Comparison of ENCODE assay signal across 25 cellular contexts in genomic region chr20:33472868-33473267, GRCh38.
"Had no signal": no experiment of that assay in that cellular context is flagged by ENCODE, and none has a peak within 500 bp of the region (broad histone marks: within the 10 kb centered on the region; RNA-seq: fewer than 3 reads in every experiment).

No MANE protein-coding gene starts in this region.

- H3K4me3 Mint-ChIP-seq: activated CD4-positive, alpha-beta T cell treated with anti-CD3 and anti-CD28 coated beads for 36 hours; activated CD4-positive, alpha-beta T cell treated with anti-CD3 and anti-CD28 coated beads, Interleukin-2, amount 10 ng/mL, durations not matched to agents 7 days and 5 days; activated CD8-positive, alpha-beta T cell treated with anti-CD3 and anti-CD28 coated beads, Interleukin-2, amount 10 ng/mL, durations not matched to agents 7 days and 5 days; activated naive CD4-positive, alpha-beta T cell treated with anti-CD3 and anti-CD28 coated beads, Interleukin-2, amount 50 U/mL, for 24 hours; activated T-cell treated with anti-CD3 and anti-CD28 coated beads, Interleukin-2, amount 50 U/mL, for 24 hours had no signal

- H3K36me3 ChIP-seq: adrenal gland, SJCRH30 had no signal

- H3K4me3 ChIP-seq: adrenal gland, body of pancreas, SJCRH30, SK-N-MC had no signal

- H3K9me3 Mint-ChIP-seq: activated CD4-positive, alpha-beta T cell treated with anti-CD3 and anti-CD28 coated beads, Interleukin-2, amount 10 ng/mL, durations not matched to agents 7 days and 5 days; activated naive CD4-positive, alpha-beta T cell treated with anti-CD3 and anti-CD28 coated beads, Interleukin-2, amount 50 U/mL, for 24 hours; activated T-cell treated with anti-CD3 and anti-CD28 coated beads, Interleukin-2, amount 50 U/mL, for 24 hours; activated T-helper 2 cell treated with anti-CD3 and anti-CD28 coated beads, Interferon-gamma antibody, Interleukin-2, Interleukin-4, amounts not matched to agents 10 μg/mL and 5 μg/mL and 100 μg/mL, durations not matched to agents 14 hours and 24 hours and 36 hours had no signal

- H3K27me3 Mint-ChIP-seq: activated CD4-positive, alpha-beta T cell treated with anti-CD3 and anti-CD28 coated beads for 36 hours; activated T-cell treated with anti-CD3 and anti-CD28 coated beads, Interleukin-2, amount 50 U/mL, for 24 hours had no signal

- H3K27me3 ChIP-seq: adrenal gland, body of pancreas had no signal

- ATAC-seq: activated CD4-positive, alpha-beta T cell treated with anti-CD3 and anti-CD28 coated beads for 36 hours; activated CD4-positive, CD25-positive, alpha-beta regulatory T cell treated with anti-CD3 and anti-CD28 coated beads, Interleukin-2, amount 50 U/mL, for 24 hours; activated CD8-positive, alpha-beta T cell treated with anti-CD3 and anti-CD28 coated beads, Interleukin-2, amount 10 ng/mL, durations not matched to agents 7 days and 5 days; body of pancreas; Panc1 had no signal

- H3K4me1 Mint-ChIP-seq: activated CD4-positive, alpha-beta T cell treated with anti-CD3 and anti-CD28 coated beads for 36 hours; activated CD4-positive, alpha-beta T cell treated with anti-CD3 and anti-CD28 coated beads, Interleukin-2, amount 10 ng/mL, durations not matched to agents 7 days and 5 days; activated naive CD4-positive, alpha-beta T cell treated with anti-CD3 and anti-CD28 coated beads, Interleukin-2, amount 50 U/mL, for 24 hours had no signal

- H3K4me1 ChIP-seq: adrenal gland, SJCRH30 had no signal

- H3K9me3 ChIP-seq: adrenal gland, body of pancreas, SJCRH30 had no signal

- H3K27ac ChIP-seq: adrenal gland, body of pancreas, SJCRH30, SK-N-MC had no signal

- DNase-seq: activated CD4-positive, alpha-beta T cell treated with anti-CD3 and anti-CD28 coated beads for 36 hours; activated CD4-positive, alpha-beta T cell treated with anti-CD3 and anti-CD28 coated beads, Interleukin-2, amount 10 ng/mL, durations not matched to agents 7 days and 5 days; activated CD4-positive, alpha-beta T cell treated with anti-CD3 and anti-CD28 coated beads, Interleukin-2, amount 50 U/mL, for 48 hours; activated CD8-positive, alpha-beta T cell treated with anti-CD3 and anti-CD28 coated beads, Interleukin-2, amount 10 ng/mL, durations not matched to agents 7 days and 5 days; activated gamma-delta T cell; activated naive CD4-positive, alpha-beta T cell treated with Interleukin-2 at 50 U/mL for 16 hours; activated T-cell treated with anti-CD3 and anti-CD28 coated beads, Interleukin-2, amount 50 U/mL, for 24 hours; adrenal gland; body of pancreas; caudate nucleus; cerebellar nuclear complex; NCI-H1092; NCI-H1436 treated with DMSO at 0.1 percent for 48 hours; NCI-H1694 treated with DMSO at 0.1 percent for 48 hours; NCI-H2029; NCI-H226; NCI-H446 treated with DMSO at 0.1 percent for 48 hours; SHP77; SJCRH30; T1000 had no signal

- H3K27ac Mint-ChIP-seq: activated CD4-positive, alpha-beta T cell treated with anti-CD3 and anti-CD28 coated beads for 36 hours; activated CD4-positive, alpha-beta T cell treated with anti-CD3 and anti-CD28 coated beads, Interleukin-2, amount 10 ng/mL, durations not matched to agents 7 days and 5 days; activated CD8-positive, alpha-beta T cell treated with anti-CD3 and anti-CD28 coated beads, Interleukin-2, amount 10 ng/mL, durations not matched to agents 7 days and 5 days; activated naive CD4-positive, alpha-beta T cell treated with anti-CD3 and anti-CD28 coated beads, Interleukin-2, amount 50 U/mL, for 24 hours; activated T-cell treated with anti-CD3 and anti-CD28 coated beads, Interleukin-2, amount 50 U/mL, for 24 hours; activated T-helper 2 cell treated with anti-CD3 and anti-CD28 coated beads, Interferon-gamma antibody, Interleukin-2, Interleukin-4, amounts not matched to agents 10 μg/mL and 5 μg/mL and 100 μg/mL, durations not matched to agents 14 hours and 24 hours and 36 hours had no signal

- H3K36me3 Mint-ChIP-seq: activated naive CD4-positive, alpha-beta T cell treated with anti-CD3 and anti-CD28 coated beads, Interleukin-2, amount 50 U/mL, for 24 hours had no signal
